Comparison of ENCODE assay signal across 8 cellular contexts in the genomic region with DNA sequence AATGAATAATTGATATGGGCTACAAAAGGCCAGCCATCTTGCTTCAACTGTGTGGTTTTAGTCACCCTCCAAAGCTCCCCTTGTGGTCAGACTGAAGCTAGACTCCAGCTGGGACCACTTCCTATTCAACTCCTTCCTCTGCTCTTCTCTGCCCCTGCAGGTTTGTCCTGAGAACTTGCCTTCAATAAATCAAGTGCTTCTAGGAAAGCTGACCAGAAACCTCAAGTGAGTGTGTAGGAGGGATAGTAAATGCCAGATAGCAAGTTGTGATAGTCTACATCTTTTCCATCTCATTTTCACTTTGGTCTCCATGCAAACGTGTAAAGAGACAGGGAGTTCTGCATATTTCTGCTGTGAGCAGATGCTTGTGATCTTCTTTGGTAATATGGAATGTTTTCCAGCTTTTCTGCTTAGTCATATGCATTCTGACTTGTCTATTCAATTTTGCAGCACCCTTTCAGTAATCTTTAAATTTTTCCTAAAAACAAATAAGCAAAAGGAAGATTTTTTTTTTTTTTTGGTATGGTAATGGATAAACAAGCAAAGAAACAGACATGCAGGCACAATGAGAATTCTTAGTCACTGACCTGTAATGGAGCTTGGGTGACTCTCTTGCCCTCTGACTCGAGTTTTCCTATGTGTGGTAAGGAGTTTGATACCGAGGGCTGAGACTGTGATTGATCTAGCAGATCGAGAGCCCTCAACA.
DNase-seq lines count a peak whose midpoint lies in the region; ATAC-seq, FAIRE-seq and TF ChIP-seq lines count a peak whose summit lies in the region.
"Had no signal": no experiment of that assay in that cellular context is flagged by ENCODE, and none has a peak within 500 bp of the region (broad histone marks: within the 10 kb centered on the region; RNA-seq: fewer than 3 reads in every experiment).

No MANE protein-coding gene starts in this region.

- WGBS in H1 (ENCODE audit: extremely low coverage in 1 of 2, insufficient coverage in 1 of 2, insufficient read length in 1 of 2, insufficient replicate concordance in 2 of 2, low coverage in 1 of 2, low lambda C conversion rate in 2 of 2, missing lambda C conversion rate in 1 of 2), 2 experiments = 65% methylated on average over 4 of the region's 4 CpGs; no CpG with 5 or more reads in 1 of the 2 experiments

- no peak overlapping the region for H4K91ac ChIP-seq in H1 (replicated peaks; ENCODE audit: insufficient read length, low read length)

- no peaks in the 10 kb centered on the region for H3K23me2 ChIP-seq in H1 (ENCODE audit: low read depth, low read length)

- peak overlapping the region; percentile 6 for H2BK120ac ChIP-seq in H1 (replicated peaks; ENCODE audit: low read depth, low read length)

- H3K56ac ChIP-seq in H1 (replicated peaks; ENCODE audit: insufficient read length, low read depth, low read length) = no peak overlapping the region

- H2BK20ac ChIP-seq in H1 (ENCODE audit: low read length) = no peak overlapping the region

- H3K14ac ChIP-seq in H1 (ENCODE audit: insufficient read length) = no peak overlapping the region

- peak; percentile 88 for FAIRE-seq in H1 (lab: Jason Lieb, UNC)

- H3K9me3 ChIP-seq in H1 (ENCODE audit: insufficient read depth in 2 of 2, low read depth in 1 of 2, low read length in 1 of 2) = no peaks in the 10 kb centered on the region
- H3K9me3 ChIP-seq: neutrophil had no signal

- no peak for TF ChIP-seq EP300 in H1 (IDR thresholded peaks at IDR 0.05; ENCODE audit: borderline replicate concordance in 1 of 2, low read depth in 2 of 2, low read length in 2 of 2)

- H3K23ac ChIP-seq in H1 (ENCODE audit: insufficient read length) = no peak overlapping the region

- H3K27ac ChIP-seq in H1 (ENCODE audit: low read depth, low read length) = no peak overlapping the region
- H3K27ac ChIP-seq: neutrophil had no signal

- peaks cover 0 to 18% (median 9%) of the 10 kb centered on the region in 4 experiments; a peak in 4 of 7 replicates for H3K4me1 ChIP-seq in H1 (replicated peaks in 1 of 4; ENCODE audit: control insufficient read depth in 3 of 4, insufficient read depth in 4 of 4, low read length in 3 of 4)

- H3K4ac ChIP-seq in H1 (replicated peaks; ENCODE audit: insufficient read length, low read depth, low read length) = no peak overlapping the region

- H4K5ac ChIP-seq in H1 (ENCODE audit: insufficient read length, low read depth, low read length) = no peak overlapping the region

- no peaks in the 10 kb centered on the region for H3K79me1 ChIP-seq in H1 (ENCODE audit: low read depth, low read length)

- H4K20me1 ChIP-seq in H1 (replicated peaks in 1 of 2; ENCODE audit: control insufficient read depth in 1 of 2, insufficient read depth in 2 of 2, low read length in 2 of 2) = no peaks in the 10 kb centered on the region

- peak; percentile 39 for DNase-seq in H7
- DNase-seq in NCI-H69 (lab: John Stamatoyannopoulos, UW) = peak; percentile 88
- peak in 1 of 2 experiments; percentile 33 for DNase-seq in H1 (ENCODE audit: low read depth in 1 of 2, low spot score in 2 of 2)
- peak; percentile 73 for DNase-seq in skeletal muscle cell (ENCODE audit: low read depth)
- DNase-seq in effector CD8-positive, alpha-beta T cell (lab: John Stamatoyannopoulos, UW) = no peak
- DNase-seq in amygdala (lab: John Stamatoyannopoulos, UW) = no peak

- no peak overlapping the region for H2BK12ac ChIP-seq in H1 (ENCODE audit: low read depth, low read length)

- ATAC-seq in HG03039 (IDR thresholded peaks at IDR 0.05; ENCODE audit: unreplicated experiment) = no peak

- H2BK5ac ChIP-seq in H1 (ENCODE audit: low read depth, low read length) = no peak overlapping the region

- H3K9ac ChIP-seq in H1 (replicated peaks in 1 of 4; ENCODE audit: extremely low read depth in 1 of 4, low read depth in 3 of 4, low read length in 3 of 4) = no peak overlapping the region

- CTCF ChIA-PET in H1 (lab: Charles Lee; ENCODE audit: partially characterized antibody) = interaction anchor here (0.7 to 3.9 kb wide), 22 partner anchors 10 to 448 kb away, joined by 3 to 19 read pairs (median 3); no protein-coding TSS in a partner anchor

- H3K27me3 ChIP-seq in H7 (ENCODE audit: control insufficient read depth, insufficient read depth, low read length) = no peaks in the 10 kb centered on the region
- no peaks in the 10 kb centered on the region for H3K27me3 ChIP-seq in H1 (replicated peaks in 1 of 4; ENCODE audit: control insufficient read depth in 3 of 4, extremely low read depth in 1 of 4, insufficient read depth in 3 of 4, low read length in 3 of 4)
- H3K27me3 ChIP-seq: neutrophil had no signal

- peak; percentile 48 to 59 for TF ChIP-seq RAD21 in H1 (IDR thresholded peaks at IDR 0.05 in 1 of 2, conservative IDR thresholded peaks at IDR 0.05 in 1 of 2; ENCODE audit: low read depth in 2 of 2, low read length in 2 of 2)

- H2AFZ ChIP-seq in H1 (ENCODE audit: low read length) = peak overlapping the region; percentile 86; the same call in 1 of the 2 replicates

- no peak for TF ChIP-seq POLR2A in H1 (IDR thresholded peaks at IDR 0.05; ENCODE audit: control extremely low read depth in 1 of 2, low read depth in 2 of 2, low read length in 2 of 2)

- H2BK15ac ChIP-seq in H1 (ENCODE audit: low read length) = no peak overlapping the region

- no peak overlapping the region for H3K4me3 ChIP-seq in H7 (ENCODE audit: insufficient read depth, low read depth, low read length)
- no peak overlapping the region for H3K4me3 ChIP-seq in H1 (ENCODE audit: extremely low read depth in 1 of 4, insufficient read depth in 2 of 4, low read depth in 3 of 4, low read length in 4 of 4)
- no peak overlapping the region for H3K4me3 ChIP-seq in skeletal muscle cell (ENCODE audit: low read depth, low read length)

- TF ChIP-seq CTCF in H1 (IDR thresholded peaks at IDR 0.05; ENCODE audit: control extremely low read depth in 1 of 3, insufficient read depth in 1 of 3, low read depth in 1 of 3, low read length in 3 of 3) = peak; percentile 39 to 96 (median 84)

- H3K79me2 ChIP-seq in H1 (ENCODE audit: control insufficient read depth in 1 of 2, insufficient read depth in 2 of 2, low read length in 2 of 2) = no peaks in the 10 kb centered on the region

- no peak overlapping the region for H4K8ac ChIP-seq in H1 (ENCODE audit: extremely low read depth, insufficient read depth, low read length)

- H3K36me3 ChIP-seq in H7 (replicated peaks; ENCODE audit: control insufficient read depth, insufficient read depth, low read length) (no peaks in the 10 kb centered on the region), H1 (ENCODE audit: control insufficient read depth in 2 of 4, insufficient read depth in 4 of 4, low read length in 3 of 4) (no peaks in the 10 kb centered on the region)
- H3K36me3 ChIP-seq: neutrophil had no signal

- no peak overlapping the region for H3K4me2 ChIP-seq in H1 (ENCODE audit: insufficient read depth in 1 of 2, low read depth in 2 of 2, low read length in 2 of 2)

- H2AK5ac ChIP-seq in H1 (ENCODE audit: low read depth, low read length) = no peak overlapping the region

- POLR2A ChIA-PET in H1 (lab: Charles Lee; ENCODE audit: partially characterized antibody) = interaction anchor here (0.6 kb wide), 1 partner anchor 287 kb away, joined by 3 read pairs; no protein-coding TSS in a partner anchor

- peak overlapping the region; percentile 1; the same call in 1 of the 2 replicates for H3K18ac ChIP-seq in H1 (ENCODE audit: extremely low read depth, low read length)

TF ChIP-seq in H1, 55 proteins besides CTCF, POLR2A, EP300 and RAD21:
- TF ChIP-seq RBBP5 (IDR thresholded peaks at IDR 0.05; ENCODE audit: borderline replicate concordance, low read depth, low read length) = no peak
- TF ChIP-seq YY1 (IDR thresholded peaks at IDR 0.05; ENCODE audit: low read depth, low read length) = peak; percentile 83

Comparison
In these comparisons a context has a peak if more than half of its experiments do, and no peak if none do; other contexts are left out.
1. DNase-seq: peak in H7 (single experiment), NCI-H69 (single experiment) and skeletal muscle cell (single experiment); none in effector CD8-positive, alpha-beta T cell (single experiment) and amygdala (0 of 56).